ENCODE assay signal across 2 cellular contexts in genomic region chr7:116306409-116307048, GRCh38.
TF ChIP-seq lines count a peak whose summit lies in the region.

No MANE protein-coding gene starts in this region.

TF ChIP-seq in GM23338, 12 proteins besides CTCF, POLR2A, EP300 and RAD21 (continued from another document):
- TF ChIP-seq ZNF462 (CRISPR knock-in tag; IDR thresholded peaks at IDR 0.05) (no peak), ETS1 (IDR thresholded peaks at IDR 0.05) (no peak), EZH2 (IDR thresholded peaks at IDR 0.05; ENCODE audit: low read depth, unreplicated experiment) (no peak), EZH2phosphoT487 (IDR thresholded peaks at IDR 0.05; ENCODE audit: unreplicated experiment) (no peak), ZNF331 (CRISPR knock-in tag; IDR thresholded peaks at IDR 0.05; ENCODE audit: low read depth) (no peak), CREB1 (CRISPR knock-in tag; IDR thresholded peaks at IDR 0.05; ENCODE audit: low read depth) (no peak), STAT1 (IDR thresholded peaks at IDR 0.05; ENCODE audit: unreplicated experiment) (no peak)

TF ChIP-seq in H1, 55 proteins besides CTCF, POLR2A, EP300 and RAD21 (continued from another document):
- TF ChIP-seq CHD7 (IDR thresholded peaks at IDR 0.05; ENCODE audit: insufficient replicate concordance, low read length) (no peak), SRF (IDR thresholded peaks at IDR 0.05; ENCODE audit: low read depth, low read length) (no peak), EGR1 (IDR thresholded peaks at IDR 0.05; ENCODE audit: borderline replicate concordance, low read depth, low read length) (no peak), SP1 (IDR thresholded peaks at IDR 0.05; ENCODE audit: low read depth, low read length) (no peak), SIX5 (IDR thresholded peaks at IDR 0.05; ENCODE audit: low read depth, low read length) (no peak), CBX5 (IDR thresholded peaks at IDR 0.05; ENCODE audit: low read depth, low read length) (no peak), E2F6 (IDR thresholded peaks at IDR 0.05) (no peak)
